11 cellular contexts compared by ENCODE assay signal in the genomic region with DNA sequence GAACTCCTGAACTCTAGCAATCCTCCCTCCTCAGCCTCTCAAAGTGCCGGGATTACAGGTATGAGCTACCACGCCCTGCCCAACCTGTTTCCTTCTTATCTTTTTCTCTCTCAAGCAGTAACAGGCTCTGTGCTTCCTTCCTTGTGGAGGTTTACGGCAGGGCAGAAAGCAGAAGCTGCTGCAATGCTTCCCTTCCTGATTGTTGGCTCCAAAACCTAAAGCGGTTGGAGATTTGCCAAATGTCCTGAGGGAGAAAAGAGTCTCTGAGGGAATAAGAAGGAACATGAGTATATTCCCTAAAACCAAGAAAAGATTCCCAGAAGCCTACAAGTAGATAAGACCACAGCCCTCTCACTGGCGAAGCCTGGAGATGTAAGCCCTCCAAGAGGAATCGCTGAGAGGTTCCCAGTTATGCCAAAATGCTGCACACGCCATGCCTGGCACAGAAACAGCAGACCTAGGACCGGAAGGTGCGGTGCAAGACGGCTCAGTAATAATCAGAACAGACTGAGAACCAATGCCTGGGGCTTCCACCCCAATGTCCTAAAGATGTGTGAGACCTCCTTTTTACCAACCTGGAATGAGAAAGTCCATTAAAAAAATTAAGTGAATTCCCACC.
DNase-seq lines count a peak whose midpoint lies in the region; TF ChIP-seq lines count a peak whose summit lies in the region.
"Had no signal": no experiment of that assay in that cellular context is flagged by ENCODE, and none has a peak within 500 bp of the region (broad histone marks: within the 10 kb centered on the region; RNA-seq: fewer than 3 reads in every experiment).

No MANE protein-coding gene starts in this region.

- H3K9ac ChIP-seq in SK-N-MC (ENCODE audit: insufficient read length) (peak overlapping the region; percentile 46), mesendoderm (ENCODE audit: low read length) (no peak overlapping the region)

- no peak overlapping the region for H4K5ac ChIP-seq in mesendoderm (ENCODE audit: low read length)

- no peak overlapping the region for H2AK5ac ChIP-seq in mesendoderm (ENCODE audit: low read length)

- H2BK120ac ChIP-seq in mesendoderm (ENCODE audit: low read depth, low read length): no peak overlapping the region

- no CpG with 5 or more reads among the region's 10 CpGs for WGBS in mesendoderm (ENCODE audit: extremely low coverage, insufficient coverage, low lambda C conversion rate)

- H4K8ac ChIP-seq in mesendoderm (ENCODE audit: low read depth, low read length): no peak overlapping the region

- DNase-seq in CD1c-positive myeloid dendritic cell (ENCODE audit: extremely low spot score): peak; percentile 36
- peak; percentile 36 to 71 for DNase-seq in HL-60 (ENCODE audit: low read depth in 1 of 2, low spot score in 1 of 2)
- DNase-seq in SK-N-MC (ENCODE audit: low read depth, low spot score): peak; percentile 90
- DNase-seq in foreskin fibroblast: peak; percentile 12 to 54
- DNase-seq in mesendoderm: no peak
- no peak for DNase-seq in MG63
- DNase-seq in activated gamma-delta T cell (lab: John Stamatoyannopoulos, UW): no peak
- no peak for DNase-seq in activated naive CD4-positive, alpha-beta T cell treated with anti-CD3 and anti-CD28 coated beads, Interleukin-2, amount 50 U/mL, for 16 hours
- DNase-seq: activated CD4-positive, alpha-beta T cell treated with anti-CD3 and anti-CD28 coated beads for 4 hours; Karpas-422; SHP77 had no signal

- H3K4me3 ChIP-seq in HL-60 (replicated peaks; ENCODE audit: insufficient read depth, low read length) (no peak overlapping the region), SK-N-MC (peak overlapping the region; percentile 64), foreskin fibroblast (ENCODE audit: low read depth in 1 of 2, low read length in 2 of 2) (no peak overlapping the region), mesendoderm (ENCODE audit: low read length) (no peak overlapping the region), MG63 (no peak overlapping the region)

- H3K27me3 ChIP-seq in HL-60 (ENCODE audit: insufficient read depth, poor library complexity, severe bottlenecking) (no peaks in the 10 kb centered on the region), mesendoderm (ENCODE audit: insufficient read depth, low read length, poor library complexity) (no peaks in the 10 kb centered on the region), MG63 (no peaks in the 10 kb centered on the region)

- H3K4ac ChIP-seq in mesendoderm (ENCODE audit: low read depth, low read length): no peak overlapping the region

- TF ChIP-seq CTCF in HL-60 (IDR thresholded peaks at IDR 0.05; ENCODE audit: insufficient read depth, low read length) (no peak), foreskin fibroblast (IDR thresholded peaks at IDR 0.05; ENCODE audit: low read depth, low read length) (no peak)

- no peak overlapping the region for H2BK5ac ChIP-seq in mesendoderm (ENCODE audit: low read length)

- no peak overlapping the region for H3K4me2 ChIP-seq in mesendoderm (ENCODE audit: low read length)

- no peaks in the 10 kb centered on the region for H3K79me2 ChIP-seq in mesendoderm (ENCODE audit: control insufficient read depth, insufficient read depth, low read length)

- H3K79me1 ChIP-seq in mesendoderm (ENCODE audit: low read length): no peaks in the 10 kb centered on the region

- H3K27ac ChIP-seq in HL-60 (replicated peaks): no peak overlapping the region
- H3K27ac ChIP-seq in SK-N-MC: peak overlapping the region; percentile 83
- H3K27ac ChIP-seq in mesendoderm (ENCODE audit: low read depth, low read length): no peak overlapping the region

- H3K36me3 ChIP-seq in SK-N-MC (ENCODE audit: insufficient read depth, low read length) (no peaks in the 10 kb centered on the region), mesendoderm (ENCODE audit: control insufficient read depth, insufficient read depth, low read length) (no peaks in the 10 kb centered on the region), MG63 (no peaks in the 10 kb centered on the region)

- H3K18ac ChIP-seq in mesendoderm (ENCODE audit: low read length): no peak overlapping the region

- H2BK15ac ChIP-seq in mesendoderm (replicated peaks; ENCODE audit: low read depth): no peak overlapping the region

- no peak overlapping the region for H3K56ac ChIP-seq in mesendoderm (ENCODE audit: low read length)

- H3K4me1 ChIP-seq in mesendoderm (ENCODE audit: control insufficient read depth, low read depth, low read length): peaks cover 1% of the 10 kb centered on the region

- H3K9me3 ChIP-seq in SK-N-MC (ENCODE audit: low read depth, low read length) (no peaks in the 10 kb centered on the region), MG63 (no peaks in the 10 kb centered on the region)

- no peak overlapping the region for H3K23ac ChIP-seq in mesendoderm (ENCODE audit: low read length)

Comparison
In these comparisons a context has a peak if more than half of its experiments do, and no peak if none do; other contexts are left out.
1. DNase-seq: peak in CD1c-positive myeloid dendritic cell (single experiment), HL-60 (2 of 2), SK-N-MC (single experiment) and foreskin fibroblast (2 of 2); none in mesendoderm (single experiment), MG63 (single experiment), activated gamma-delta T cell (single experiment) and activated naive CD4-positive, alpha-beta T cell treated with anti-CD3 and anti-CD28 coated beads, Interleukin-2, amount 50 U/mL, for 16 hours (single experiment).